Comparison of ENCODE assay signal across 8 cellular contexts in the genomic region with DNA sequence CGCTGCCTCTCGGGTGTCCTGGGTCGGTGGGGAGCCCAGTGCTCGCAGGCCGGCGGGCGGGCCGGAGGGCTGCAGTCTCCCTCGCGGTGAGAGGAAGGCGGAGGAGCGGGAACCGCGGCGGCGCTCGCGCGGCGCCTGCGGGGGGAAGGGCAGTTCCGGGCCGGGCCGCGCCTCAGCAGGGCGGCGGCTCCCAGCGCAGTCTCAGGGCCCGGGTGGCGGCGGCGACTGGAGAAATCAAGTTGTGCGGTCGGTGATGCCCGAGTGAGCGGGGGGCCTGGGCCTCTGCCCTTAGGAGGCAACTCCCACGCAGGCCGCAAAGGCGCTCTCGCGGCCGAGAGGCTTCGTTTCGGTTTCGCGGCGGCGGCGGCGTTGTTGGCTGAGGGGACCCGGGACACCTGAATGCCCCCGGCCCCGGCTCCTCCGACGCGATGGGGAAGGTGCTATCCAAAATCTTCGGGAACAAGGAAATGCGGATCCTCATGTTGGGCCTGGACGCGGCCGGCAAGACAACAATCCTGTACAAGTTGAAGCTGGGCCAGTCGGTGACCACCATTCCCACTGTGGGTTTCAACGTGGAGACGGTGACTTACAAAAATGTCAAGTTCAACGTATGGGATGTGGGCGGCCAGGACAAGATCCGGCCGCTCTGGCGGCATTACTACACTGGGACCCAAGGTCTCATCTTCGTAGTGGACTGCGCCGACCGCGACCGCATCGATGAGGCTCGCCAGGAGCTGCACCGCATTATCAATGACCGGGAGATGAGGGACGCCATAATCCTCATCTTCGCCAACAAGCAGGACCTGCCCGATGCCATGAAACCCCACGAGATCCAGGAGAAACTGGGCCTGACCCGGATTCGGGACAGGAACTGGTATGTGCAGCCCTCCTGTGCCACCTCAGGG. TPM values are rescaled to one million over a fixed set of nuclear protein-coding genes. Genes with fewer than 3 reads are reported as not detected.
DNase-seq lines count a peak whose midpoint lies in the region; ATAC-seq, FAIRE-seq and TF ChIP-seq lines count a peak whose summit lies in the region.

No MANE protein-coding gene starts in this region.

- peak overlapping the region; percentile 99 for H3K27ac Mint-ChIP-seq in T-helper 2 cell treated with Interferon-gamma antibody and Interleukin-4, amounts not matched to agents 5 μg/mL and 100 μg/mL, for 36 hours

- peaks cover 52% of the 10 kb centered on the region for H3K36me3 Mint-ChIP-seq in T-helper 2 cell treated with Interferon-gamma antibody and Interleukin-4, amounts not matched to agents 5 μg/mL and 100 μg/mL, for 36 hours (ENCODE audit: low read depth)

- RAD21 ChIA-PET in GM12878 (lab: Charles Lee; ENCODE audit: unreplicated experiment) = interaction anchor here (0.6 to 2.6 kb wide), 15 partner anchors 24 to 170 kb away, joined by 3 to 26 read pairs (median 4); a partner anchor contains a TSS

- peak overlapping the region; percentile 100 for H3K9ac ChIP-seq in GM12878 (ENCODE audit: control insufficient read depth, insufficient read depth, low read length)

- peaks cover 68% of the 10 kb centered on the region for H3K79me2 ChIP-seq in GM12878 (ENCODE audit: control insufficient read depth, insufficient read depth, low read length)

- intact Hi-C loops in GM12878 (cut with micrococcal nuclease; ENCODE audit: unreplicated experiment) = loop anchor here (1.0 to 2.0 kb wide), 4 partner anchors 25 to 189 kb away; no protein-coding TSS in a partner anchor

- H3K4me3 Mint-ChIP-seq in T-helper 2 cell treated with Interferon-gamma antibody and Interleukin-4, amounts not matched to agents 5 μg/mL and 100 μg/mL, for 36 hours = peak overlapping the region; percentile 100

- H3K4me3 ChIP-seq in GM12878 = peak overlapping the region; percentile 97

- peak overlapping the region; percentile 100 for H3K27ac ChIP-seq in GM12878 (ENCODE audit: control insufficient read depth, insufficient read depth)

- H3K27me3 ChIP-seq in GM12878 (replicated peaks in 1 of 2; ENCODE audit: control insufficient read depth in 2 of 2, insufficient read depth in 2 of 2, low read length in 1 of 2) = no peaks in the 10 kb centered on the region

- POLR2A ChIA-PET in GM12878 (lab: Charles Lee) = interaction anchor here (0.6 to 3.9 kb wide), 6 partner anchors 24 to 169 kb away, joined by 3 to 36 read pairs (median 6); no protein-coding TSS in a partner anchor

- TF ChIP-seq RAD21 in GM12878 (IDR thresholded peaks at IDR 0.05; ENCODE audit: insufficient read depth, low read depth, low read length) = no peak

- CTCF ChIA-PET in GM12878 (lab: Yijun Ruan, JAX) = interaction anchor here (0.7 to 3.1 kb wide), 5 partner anchors 26 to 211 kb away, joined by 3 to 16 read pairs (median 3); no protein-coding TSS in a partner anchor

- no peaks in the 10 kb centered on the region for H3K27me3 Mint-ChIP-seq in T-helper 2 cell treated with Interferon-gamma antibody and Interleukin-4, amounts not matched to agents 5 μg/mL and 100 μg/mL, for 36 hours (ENCODE audit: low read depth)

- peaks cover 5% of the 10 kb centered on the region for H3K4me1 ChIP-seq in GM12878 (ENCODE audit: control insufficient read depth, insufficient read depth, low read length)

- peaks cover 29% of the 10 kb centered on the region for H3K4me1 Mint-ChIP-seq in T-helper 2 cell treated with Interferon-gamma antibody and Interleukin-4, amounts not matched to agents 5 μg/mL and 100 μg/mL, for 36 hours (ENCODE audit: low read depth)

- no peaks in the 10 kb centered on the region for H4K20me1 ChIP-seq in GM12878 (ENCODE audit: control insufficient read depth, insufficient read depth)

- H3K9me3 Mint-ChIP-seq in T-helper 2 cell treated with Interferon-gamma antibody and Interleukin-4, amounts not matched to agents 5 μg/mL and 100 μg/mL, for 36 hours = no peaks in the 10 kb centered on the region

- TF ChIP-seq CTCF in GM12878 (IDR thresholded peaks at IDR 0.05 in 2 of 3, conservative IDR thresholded peaks at IDR 0.05 in 1 of 3; ENCODE audit: control insufficient read depth in 2 of 3, extremely low read depth in 1 of 3, insufficient read depth in 1 of 3, low read depth in 3 of 3, low read length in 3 of 3) = no peak

- 1% methylated on average over 73 of the region's 85 CpGs for WGBS in GM12878 (ENCODE audit: insufficient coverage, insufficient replicate concordance, low lambda C conversion rate, missing lambda C conversion rate)

- TSS peak; percentile 69 for BruUV-seq in GM12878 (replicated peaks; lab: Mats Ljungman, UMichigan)

- in situ Hi-C loops in GM12878 (cut with MboI) = no loop called here

- no peak for FAIRE-seq in GM12878 (lab: Jason Lieb, UNC)

- TF ChIP-seq POLR2A in GM12878 (IDR thresholded peaks at IDR 0.05; ENCODE audit: low read depth, low read length) = peak; percentile 10

- ATAC-seq in GM19397 (IDR thresholded peaks at IDR 0.05; ENCODE audit: unreplicated experiment) (peak; percentile 45), HG03520 (IDR thresholded peaks at IDR 0.05; ENCODE audit: unreplicated experiment) (peak; percentile 31), GM12878 (peak; percentile 68)

- H3K4me2 ChIP-seq in GM12878 (ENCODE audit: control insufficient read depth, insufficient read depth) = peak overlapping the region; percentile 54

- DNase-seq in CD1c-positive myeloid dendritic cell (ENCODE audit: extremely low spot score) (peak; percentile 79), GM12878 (ENCODE audit: low read depth, low spot score) (no peak), iris pigment epithelial cell (ENCODE audit: low read depth) (peak; percentile 59), NCI-H1694 treated with DMSO at 0.1 percent for 48 hours (lab: John Stamatoyannopoulos, UW) (no peak)
- peak; percentile 92 for DNase-seq in T-helper 2 cell treated with Interferon-gamma antibody and Interleukin-4, amounts not matched to agents 5 μg/mL and 100 μg/mL, for 36 hours (ENCODE audit: low spot score)
- DNase-seq in stimulated activated CD4-positive, alpha-beta T cell treated with anti-CD3 and anti-CD28 coated beads, Interleukin-1b, Interleukin-23, amount 100 ng/mL, for 24 hours (ENCODE audit: low read depth in 4 of 4, low spot score in 1 of 4) = peak; percentile 52 to 75 (median 63)

- H2AFZ ChIP-seq in GM12878 (ENCODE audit: control insufficient read depth, low read depth, low read length) = no peak overlapping the region; the same call in 1 of the 2 replicates

- no peaks in the 10 kb centered on the region for H3K9me3 ChIP-seq in GM12878 (replicated peaks; ENCODE audit: control insufficient read depth, insufficient read depth, low read length)

- SMC1A ChIA-PET in GM12878 (lab: Charles Lee; ENCODE audit: uncharacterized antibody, unreplicated experiment) = interaction anchor here (1.1 to 2.1 kb wide), 5 partner anchors 26 to 211 kb away, joined by 3 to 8 read pairs (median 5); no protein-coding TSS in a partner anchor

- H3K36me3 ChIP-seq in GM12878 (ENCODE audit: control insufficient read depth in 2 of 2, insufficient read depth in 2 of 2, low read length in 1 of 2) = no peaks in the 10 kb centered on the region; a peak in 1 of 4 replicates

- no peak for TF ChIP-seq EP300 in GM12878 (IDR thresholded peaks at IDR 0.05; ENCODE audit: borderline replicate concordance in 1 of 2, control insufficient read depth in 1 of 2, low read depth in 2 of 2, low read length in 2 of 2)

TF ChIP-seq in GM12878, 131 proteins besides CTCF, POLR2A, EP300 and RAD21 (continues in another document):
- TF ChIP-seq CEBPB (IDR thresholded peaks at IDR 0.05; ENCODE audit: borderline replicate concordance in 1 of 2, low read depth in 2 of 2, low read length in 2 of 2) (no peak), SIN3A (IDR thresholded peaks at IDR 0.05; ENCODE audit: low read depth, low read length) (no peak), NBN (IDR thresholded peaks at IDR 0.05) (no peak), SMARCA5 (IDR thresholded peaks at IDR 0.05) (peak; percentile 77)

RNA-seq across cellular contexts. Expression of a gene that starts 0.7 kb away (rescaled TPM):
- 27.7 and 30.1 TPM in 2 replicates for total RNA-seq in GM12878 (2013; cell fraction: nucleolus; rRNA removed)
- total RNA-seq in GM12878 (2014; rRNA removed) = 64.5 and 66.1 TPM in 2 replicates
- total RNA-seq in GM12878 (2014; rRNA removed; fragmentation: Illumina TruSeq; extraction: Trizol) = 49.8 and 50.0 TPM in 2 replicates
- total RNA-seq in GM12878 (2021) = 91.3 and 94.2 TPM in 2 replicates
- 27.1 TPM for polyA plus RNA-seq in GM12878 (2011; ENCODE audit: low read depth)
- 47.8 and 52.2 TPM in 2 replicates for polyA plus RNA-seq in GM12878 (2011; rRNA removed)
- polyA plus RNA-seq in GM12878 (2011; cell fraction: cytosol; rRNA removed) = 32.4 and 36.0 TPM in 2 replicates
- polyA plus RNA-seq in GM12878 (2011; cell fraction: nucleus; rRNA removed) = 27.7 and 42.9 TPM in 2 replicates
- 57.0 and 69.3 TPM in 2 replicates for polyA plus RNA-seq in GM12878 (2012)
- 74.8 and 82.5 TPM in 2 replicates for polyA plus RNA-seq in GM12878 (2014; fragmentation: Illumina TruSeq; extraction: Trizol)
- polyA plus RNA-seq in GM12878 (2014; fragmentation: Nextera tagmentation; extraction: Ambion mirVana) = 10 to 100 TPM; 46.8 to 86.6 TPM
- polyA plus RNA-seq in GM12878 (2014; rRNA removed) = 69.1 and 73.0 TPM in 2 replicates
- 100 to 1,000 TPM; 125 to 128 TPM for polyA plus RNA-seq in GM12878 (2016; fragmentation: Nextera tagmentation; extraction: Ambion mirVana)
- 35.5 and 38.3 TPM in 2 replicates for polyA minus RNA-seq in GM12878 (2011; rRNA and poly(A)+ RNA removed)
- polyA minus RNA-seq in GM12878 (2011; cell fraction: cytosol; rRNA and poly(A)+ RNA removed) = 16.7 and 23.6 TPM in 2 replicates
- 20.7 and 36.2 TPM in 2 replicates for polyA minus RNA-seq in GM12878 (2011; cell fraction: nucleus; rRNA and poly(A)+ RNA removed)

RNA-seq across cellular contexts. Expression of a gene that starts 41.0 kb away (rescaled TPM):
- total RNA-seq in GM12878 (2013; cell fraction: nucleolus; rRNA removed) = 415 and 438 TPM in 2 replicates
- total RNA-seq in GM12878 (2014; rRNA removed) (46.7 and 58.0 TPM in 2 replicates), GM12878 (2014; rRNA removed; fragmentation: Illumina TruSeq; extraction: Trizol) (80.1 and 87.2 TPM in 2 replicates), GM12878 (2021) (47.7 and 49.4 TPM in 2 replicates)
- 15.2 TPM for polyA plus RNA-seq in GM12878 (2011; ENCODE audit: low read depth)
- polyA plus RNA-seq in GM12878 (2011; rRNA removed) (60.2 and 86.4 TPM in 2 replicates), GM12878 (2014; fragmentation: Illumina TruSeq; extraction: Trizol) (73.9 and 93.3 TPM in 2 replicates), GM12878 (2014; fragmentation: Nextera tagmentation; extraction: Ambion mirVana) (10 to 100 TPM; 36.8 to 62.6 TPM), GM12878 (2014; rRNA removed) (28.6 and 31.5 TPM in 2 replicates), GM12878 (2016; fragmentation: Nextera tagmentation; extraction: Ambion mirVana) (10 to 100 TPM; 62.0 to 72.5 TPM)
- 12.5 and 20.0 TPM in 2 replicates for polyA plus RNA-seq in GM12878 (2011; cell fraction: cytosol; rRNA removed)
- 81.1 and 95.0 TPM in 2 replicates for polyA plus RNA-seq in GM12878 (2011; cell fraction: nucleus; rRNA removed)
- 33.0 and 33.7 TPM in 2 replicates for polyA plus RNA-seq in GM12878 (2012)
- polyA minus RNA-seq in GM12878 (2011; rRNA and poly(A)+ RNA removed) = 76.8 and 95.8 TPM in 2 replicates
- 18.6 and 21.8 TPM in 2 replicates for polyA minus RNA-seq in GM12878 (2011; cell fraction: cytosol; rRNA and poly(A)+ RNA removed)
- 72.4 and 134 TPM in 2 replicates for polyA minus RNA-seq in GM12878 (2011; cell fraction: nucleus; rRNA and poly(A)+ RNA removed)

Comparison
In these comparisons a context has a peak if more than half of its experiments do, and no peak if none do; other contexts are left out.
1. DNase-seq: peak in CD1c-positive myeloid dendritic cell (single experiment), T-helper 2 cell treated with Interferon-gamma antibody and Interleukin-4, amounts not matched to agents 5 μg/mL and 100 μg/mL, for 36 hours (single experiment), iris pigment epithelial cell (single experiment) and stimulated activated CD4-positive, alpha-beta T cell treated with anti-CD3 and anti-CD28 coated beads, Interleukin-1b, Interleukin-23, amount 100 ng/mL, for 24 hours (4 of 4); none in GM12878 (single experiment) and NCI-H1694 treated with DMSO at 0.1 percent for 48 hours (single experiment).
2. Peak in every context shown above with its lines, with median percentiles within 50 percentile points of each other: ATAC-seq.